In genomic region chr20:48697845-48698491, GRCh38 we compare ENCODE assay signal across 9 cellular contexts.
A peak's percentile ranks its signal among the peaks of the same experiment; 100 is the strongest.
DNase-seq lines count a peak whose midpoint lies in the region; ATAC-seq, FAIRE-seq and TF ChIP-seq lines count a peak whose summit lies in the region.
"Had no signal": no experiment of that assay in that cellular context is flagged by ENCODE, and none has a peak within 500 bp of the region (broad histone marks: within the 10 kb centered on the region; RNA-seq: fewer than 3 reads in every experiment).

No MANE protein-coding gene starts in this region.

- intact Hi-C loops in upper lobe of right lung (cut with DNase I): no loop called here

- FAIRE-seq in GM12891 (lab: Jason Lieb, UNC): no peak
- FAIRE-seq: GM18507 had no signal

- H3K36me3 Mint-ChIP-seq in brain: peaks cover 14% of the 10 kb centered on the region

- ATAC-seq in upper lobe of right lung (peak; percentile 94), GM21381 (IDR thresholded peaks at IDR 0.05; ENCODE audit: unreplicated experiment) (no peak)

- H3K9me3 ChIP-seq in upper lobe of right lung: no peaks in the 10 kb centered on the region

- no peaks in the 10 kb centered on the region for H3K27me3 ChIP-seq in upper lobe of right lung

- no peak for TF ChIP-seq CTCF in brain (conservative IDR thresholded peaks at IDR 0.05)
- TF ChIP-seq CTCF in upper lobe of right lung (IDR thresholded peaks at IDR 0.05): no peak

- H3K4me1 ChIP-seq in upper lobe of right lung: peaks cover 10% of the 10 kb centered on the region

- DNase-seq in COR-L47 (lab: John Stamatoyannopoulos, UW): peak; percentile 75
- peak; percentile 87 for DNase-seq in NCI-H2107 treated with DMSO at 0.1 percent for 48 hours (lab: John Stamatoyannopoulos, UW; ENCODE audit: unreplicated experiment)
- DNase-seq in kidney tubule cell (ENCODE audit: low spot score): peak; percentile 85
- DNase-seq in upper lobe of right lung: peak; percentile 94
- DNase-seq in GM12891 (ENCODE audit: insufficient read length, low spot score): no peak
- no peak for DNase-seq in stimulated activated CD4-positive, alpha-beta T cell treated with anti-CD3 and anti-CD28 coated beads, Interleukin-12 subunit alpha, Interleukin-12 subunit beta, amount 100 ng/mL, for 4 hours

- peaks cover 5% of the 10 kb centered on the region for H3K36me3 ChIP-seq in upper lobe of right lung

- TF ChIP-seq POLR2A in GM12891 (IDR thresholded peaks at IDR 0.05; ENCODE audit: low read depth, low read length): no peak

- H3K9me3 Mint-ChIP-seq in brain: no peaks in the 10 kb centered on the region

- H3K27ac Mint-ChIP-seq in brain: peak overlapping the region in 4 of 5 experiments; percentile 50 to 80 (median 60)

- H3K4me1 Mint-ChIP-seq in brain: peaks cover 26% of the 10 kb centered on the region

- H3K4me3 Mint-ChIP-seq in brain: no peak overlapping the region

- H3K27me3 Mint-ChIP-seq in brain: no peaks in the 10 kb centered on the region

- H3K4me3 ChIP-seq in upper lobe of right lung: no peak overlapping the region

- peak overlapping the region; percentile 55 for H3K27ac ChIP-seq in upper lobe of right lung

TF ChIP-seq in GM12891, 5 proteins besides CTCF, POLR2A, EP300 and RAD21:
- TF ChIP-seq SPI1 (IDR thresholded peaks at IDR 0.05; ENCODE audit: low read depth, low read length) (no peak), TAF1 (IDR thresholded peaks at IDR 0.05; ENCODE audit: low read depth, low read length) (no peak), POU2F2 (IDR thresholded peaks at IDR 0.05; ENCODE audit: low read depth, low read length) (no peak), POLR2AphosphoS5 (IDR thresholded peaks at IDR 0.05; ENCODE audit: low read depth, low read length) (no peak), PAX5 (IDR thresholded peaks at IDR 0.05; ENCODE audit: insufficient read depth, low read length, severe bottlenecking) (no peak)

Comparison
In these comparisons a context has a peak if more than half of its experiments do, and no peak if none do; other contexts are left out.
1. DNase-seq: peak in COR-L47 (single experiment), NCI-H2107 treated with DMSO at 0.1 percent for 48 hours (single experiment), kidney tubule cell (single experiment) and upper lobe of right lung (single experiment); none in GM12891 (single experiment) and stimulated activated CD4-positive, alpha-beta T cell treated with anti-CD3 and anti-CD28 coated beads, Interleukin-12 subunit alpha, Interleukin-12 subunit beta, amount 100 ng/mL, for 4 hours (single experiment).